In the genomic region with DNA sequence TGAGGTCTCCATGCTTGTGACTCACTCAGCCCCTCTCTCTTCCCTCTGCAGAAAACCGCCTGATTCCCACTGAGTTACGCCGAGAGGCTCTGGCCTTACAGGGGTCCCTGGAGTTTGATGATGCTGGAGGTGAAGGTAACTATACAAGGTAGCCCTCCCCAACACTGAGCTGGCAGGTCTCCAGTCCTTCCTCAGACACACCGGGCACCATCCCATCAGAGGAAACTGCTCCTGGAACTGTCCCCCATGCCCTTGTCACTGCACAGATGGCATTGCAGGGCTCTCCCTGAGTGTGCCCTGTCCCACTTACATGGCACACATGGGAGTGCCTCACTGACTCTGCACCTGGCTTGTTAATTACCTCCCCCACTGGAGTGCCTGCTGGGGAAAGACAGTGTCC, we compare ENCODE assay signal across 2 cellular contexts.
TF ChIP-seq lines count a peak whose summit lies in the region.

No MANE protein-coding gene starts in this region.

TF ChIP-seq in K562, 482 proteins besides CTCF, POLR2A, EP300 and RAD21:
- TF ChIP-seq JUN (IDR thresholded peaks at IDR 0.05; ENCODE audit: borderline replicate concordance, low read depth, low read length) (no peak), JUN (CRISPR knock-in tag; IDR thresholded peaks at IDR 0.05; ENCODE audit: borderline replicate concordance) (no peak), CTBP1 (IDR thresholded peaks at IDR 0.05; ENCODE audit: borderline replicate concordance) (no peak), EHMT2 (IDR thresholded peaks at IDR 0.05) (no peak), HEY1 (CRISPR knock-in tag; IDR thresholded peaks at IDR 0.05; ENCODE audit: borderline replicate concordance) (no peak), NELFE (IDR thresholded peaks at IDR 0.05; ENCODE audit: insufficient read depth, insufficient read length) (no peak), HNRNPLL (IDR thresholded peaks at IDR 0.05; ENCODE audit: low read depth, low read length, poor library complexity, severe bottlenecking) (no peak), RBM14 (IDR thresholded peaks at IDR 0.05; ENCODE audit: borderline replicate concordance, insufficient read depth, low read depth, low read length) (no peak), SPI1 (IDR thresholded peaks at IDR 0.05; ENCODE audit: borderline replicate concordance, low read depth, low read length) (no peak), DIDO1 (tag; IDR thresholded peaks at IDR 0.05; ENCODE audit: low read depth) (no peak), WHSC1 (IDR thresholded peaks at IDR 0.05; ENCODE audit: low read length) (no peak), ZNF778 (CRISPR knock-in tag; IDR thresholded peaks at IDR 0.05) (no peak)
- TF ChIP-seq, protein P1, sequence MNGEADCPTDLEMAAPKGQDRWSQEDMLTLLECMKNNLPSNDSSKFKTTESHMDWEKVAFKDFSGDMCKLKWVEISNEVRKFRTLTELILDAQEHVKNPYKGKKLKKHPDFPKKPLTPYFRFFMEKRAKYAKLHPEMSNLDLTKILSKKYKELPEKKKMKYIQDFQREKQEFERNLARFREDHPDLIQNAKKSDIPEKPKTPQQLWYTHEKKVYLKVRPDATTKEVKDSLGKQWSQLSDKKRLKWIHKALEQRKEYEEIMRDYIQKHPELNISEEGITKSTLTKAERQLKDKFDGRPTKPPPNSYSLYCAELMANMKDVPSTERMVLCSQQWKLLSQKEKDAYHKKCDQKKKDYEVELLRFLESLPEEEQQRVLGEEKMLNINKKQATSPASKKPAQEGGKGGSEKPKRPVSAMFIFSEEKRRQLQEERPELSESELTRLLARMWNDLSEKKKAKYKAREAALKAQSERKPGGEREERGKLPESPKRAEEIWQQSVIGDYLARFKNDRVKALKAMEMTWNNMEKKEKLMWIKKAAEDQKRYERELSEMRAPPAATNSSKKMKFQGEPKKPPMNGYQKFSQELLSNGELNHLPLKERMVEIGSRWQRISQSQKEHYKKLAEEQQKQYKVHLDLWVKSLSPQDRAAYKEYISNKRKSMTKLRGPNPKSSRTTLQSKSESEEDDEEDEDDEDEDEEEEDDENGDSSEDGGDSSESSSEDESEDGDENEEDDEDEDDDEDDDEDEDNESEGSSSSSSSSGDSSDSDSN (IDR thresholded peaks at IDR 0.05; ENCODE audit: borderline replicate concordance in 1 of 2, low read depth in 2 of 2, low read length in 2 of 2), result no peak

TF ChIP-seq in SK-N-SH treated with all-trans-retinoic acid at 6 μM for 48 hours, 23 proteins besides CTCF, POLR2A, EP300 and RAD21:
- TF ChIP-seq ESRRG (CRISPR knock-in tag; IDR thresholded peaks at IDR 0.05), result no peak
- TF ChIP-seq ZNF565 (CRISPR knock-in tag; conservative IDR thresholded peaks at IDR 0.05; ENCODE audit: low read depth), result no peak
- TF ChIP-seq TOX (CRISPR knock-in tag; IDR thresholded peaks at IDR 0.05; ENCODE audit: borderline replicate concordance), result no peak
- TF ChIP-seq TCF4 (CRISPR knock-in tag; IDR thresholded peaks at IDR 0.05; ENCODE audit: borderline replicate concordance), result no peak
- no peak for TF ChIP-seq ZFP30 (CRISPR knock-in tag; IDR thresholded peaks at IDR 0.05)
- no peak for TF ChIP-seq CSRNP3 (CRISPR knock-in tag; IDR thresholded peaks at IDR 0.05)
- TF ChIP-seq CREB5 (CRISPR knock-in tag; IDR thresholded peaks at IDR 0.05; ENCODE audit: low read depth), result no peak
- TF ChIP-seq RARB (CRISPR knock-in tag; IDR thresholded peaks at IDR 0.05), result no peak
